ENCODE assay signal across 1 cellular context in the genomic region with DNA sequence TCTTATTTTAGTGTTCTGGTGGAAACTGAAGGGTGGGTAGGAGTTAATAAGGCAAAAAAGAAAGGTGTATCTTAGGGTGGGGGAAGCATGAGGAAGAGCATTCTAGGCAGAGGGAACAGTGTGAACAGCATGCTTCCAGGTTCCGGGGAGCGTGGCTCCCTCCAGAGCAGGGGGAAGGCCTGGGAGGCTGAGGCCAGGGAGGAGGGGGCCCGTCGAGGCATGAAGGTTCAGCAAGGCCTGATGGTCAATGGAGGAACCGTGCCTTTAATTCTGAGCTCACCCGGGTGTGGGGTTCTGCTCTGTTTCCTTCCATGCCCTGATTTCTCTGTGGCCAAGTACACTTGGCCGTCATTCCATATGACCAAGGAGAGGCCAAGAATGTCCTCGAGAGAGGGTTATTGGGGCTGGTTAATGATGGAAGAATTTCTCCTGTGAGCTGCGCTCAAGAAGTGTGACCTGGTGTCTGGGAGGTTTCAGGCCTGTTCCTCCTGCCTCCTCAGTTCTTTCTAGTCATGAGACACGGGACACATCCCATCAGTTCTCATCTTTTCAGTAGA.
TF ChIP-seq lines count a peak whose summit lies in the region.

No MANE protein-coding gene starts in this region.

TF ChIP-seq in SK-N-SH treated with all-trans-retinoic acid at 6 μM for 48 hours, 23 proteins besides CTCF, POLR2A, EP300 and RAD21 (continued from another document):
- TF ChIP-seq PATZ1 (CRISPR knock-in tag; IDR thresholded peaks at IDR 0.05; ENCODE audit: borderline replicate concordance) (no peak), ZNF70 (CRISPR knock-in tag; IDR thresholded peaks at IDR 0.05) (no peak), BACH2 (CRISPR knock-in tag; IDR thresholded peaks at IDR 0.05; ENCODE audit: borderline replicate concordance) (no peak)
